Comparison of ENCODE assay signal across 8 cellular contexts in the genomic region with DNA sequence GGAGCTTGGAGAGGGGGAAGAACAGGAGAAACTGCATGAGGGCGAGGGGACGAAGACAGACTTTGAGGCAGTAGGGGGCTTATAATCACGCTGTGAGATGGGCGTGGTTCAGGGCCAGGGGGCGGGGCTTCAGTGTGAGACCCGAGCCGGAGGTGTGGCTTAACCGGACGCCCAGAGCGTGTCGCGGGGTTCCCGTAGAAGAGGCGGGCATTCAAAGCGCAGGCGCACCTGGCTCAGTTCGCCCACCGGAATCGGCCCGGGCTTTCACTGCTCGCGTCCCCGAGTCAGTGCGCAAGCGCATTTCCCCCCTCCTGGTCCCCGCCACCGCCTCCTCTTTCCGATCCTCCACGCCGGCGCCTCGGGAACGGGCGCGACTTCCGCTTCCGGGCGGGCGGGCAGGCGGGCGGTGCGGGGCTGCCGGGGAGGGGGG. TPM values are rescaled to one million over a fixed set of nuclear protein-coding genes. Genes with fewer than 3 reads are reported as not detected.
DNase-seq lines count a peak whose midpoint lies in the region; ATAC-seq and TF ChIP-seq lines count a peak whose summit lies in the region.

No MANE protein-coding gene starts in this region.

- peak overlapping the region; percentile 95 for H3K4me3 ChIP-seq in OCI-LY7 (ENCODE audit: low read depth, low read length, poor library complexity, severe bottlenecking)
- H3K4me3 ChIP-seq in mucosa of rectum (ENCODE audit: low read length in 2 of 2) = peak overlapping the region; percentile 90 to 91

- no peaks in the 10 kb centered on the region for H4K20me1 ChIP-seq in OCI-LY7 (ENCODE audit: insufficient read depth, low read length)

- H2AFZ ChIP-seq in OCI-LY7 (ENCODE audit: low read length) = peak overlapping the region; percentile 54; the same call in 1 of the 2 replicates

- no peaks in the 10 kb centered on the region for H3K27me3 Mint-ChIP-seq in IgD-negative memory B cell

- CTCF ChIA-PET in OCI-LY7 (lab: Charles Lee; ENCODE audit: unreplicated experiment) = no interaction called here

- peak overlapping the region; percentile 63 to 68 for H3K9ac ChIP-seq in mucosa of rectum (ENCODE audit: low read depth in 1 of 2, low read length in 2 of 2)

- POLR2A ChIA-PET in OCI-LY7 (lab: Charles Lee) = no interaction called here

- H3K36me3 ChIP-seq in OCI-LY7 (ENCODE audit: insufficient read depth, low read length) (peaks cover 27% of the 10 kb centered on the region), mucosa of rectum (ENCODE audit: control insufficient read depth in 2 of 2, insufficient read depth in 2 of 2, low read length in 2 of 2) (peaks cover 0 to 8% of the 10 kb centered on the region in 2 donors)

- no peaks in the 10 kb centered on the region for H3K9me2 ChIP-seq in OCI-LY7 (ENCODE audit: insufficient read depth, low read length)

- peak overlapping the region; percentile 99 for H3K4me2 ChIP-seq in OCI-LY7 (ENCODE audit: low read length)

- no peaks in the 10 kb centered on the region for H3K36me3 Mint-ChIP-seq in IgD-negative memory B cell

- no peaks in the 10 kb centered on the region for H3K27me3 ChIP-seq in mucosa of rectum (ENCODE audit: control insufficient read depth in 2 of 2, insufficient read depth in 2 of 2, low read length in 2 of 2)

- no peaks in the 10 kb centered on the region for H3K9me3 ChIP-seq in OCI-LY7 (ENCODE audit: low read length)
- H3K9me3 ChIP-seq in mucosa of rectum (ENCODE audit: control insufficient read depth in 2 of 2, low read length in 2 of 2) = no peaks in the 10 kb centered on the region

- H3K4me1 Mint-ChIP-seq in IgD-negative memory B cell = peaks cover 17 to 40% (median 33%) of the 10 kb centered on the region in 3 donors

- peaks cover 20% of the 10 kb centered on the region for H3K79me2 ChIP-seq in OCI-LY7 (ENCODE audit: insufficient read depth, low read depth, low read length)

- H3K27ac ChIP-seq in OCI-LY7 (ENCODE audit: low read depth, low read length, poor library complexity, severe bottlenecking) = peak overlapping the region; percentile 97
- peak overlapping the region; percentile 93 for H3K27ac ChIP-seq in epithelial cell of prostate
- peak overlapping the region; percentile 92 to 93 for H3K27ac ChIP-seq in mucosa of rectum (ENCODE audit: low read depth in 2 of 2, low read length in 2 of 2)

- ATAC-seq in GM21576 (IDR thresholded peaks at IDR 0.05; ENCODE audit: unreplicated experiment) = peak; percentile 68

- H3K27ac Mint-ChIP-seq in IgD-negative memory B cell = peak overlapping the region; percentile 91 to 93 (median 92)

- no TSS peak for BruUV-seq in OCI-LY7 (replicated peaks; lab: Mats Ljungman, UMichigan)

- no peaks in the 10 kb centered on the region for H3K9me3 Mint-ChIP-seq in IgD-negative memory B cell

- intact Hi-C loops in OCI-LY7 (cut with micrococcal nuclease; ENCODE audit: unreplicated experiment) = no loop called here

- DNase-seq in DMS114 treated with DMSO at 0.1 percent for 48 hours (lab: John Stamatoyannopoulos, UW; ENCODE audit: unreplicated experiment) (peak; percentile 95), OCI-LY7 (ENCODE audit: low spot score) (peak; percentile 98), activated T-cell treated with anti-CD3 and anti-CD28 coated beads for 24 hours (ENCODE audit: low read depth) (peak; percentile 99), epithelial cell of prostate (ENCODE audit: low read depth, low spot score) (peak; percentile 64)
- peak; percentile 98 for DNase-seq in stimulated activated CD8-positive, alpha-beta memory T cell treated with anti-CD3 and anti-CD28 coated beads, Interleukin-4, amount 100 ng/mL, for 24 hours (ENCODE audit: low read depth)

- TF ChIP-seq CTCF in OCI-LY7 (conservative IDR thresholded peaks at IDR 0.05; ENCODE audit: low read length) = no peak

- H3K4me1 ChIP-seq in OCI-LY7 (ENCODE audit: insufficient read depth, low read length, poor library complexity, severe bottlenecking) = peaks cover 37% of the 10 kb centered on the region
- H3K4me1 ChIP-seq in mucosa of rectum (ENCODE audit: control insufficient read depth in 2 of 2, insufficient read depth in 2 of 2, low read length in 2 of 2) = peaks cover 24 to 28% of the 10 kb centered on the region in 2 donors

- peak overlapping the region; percentile 85 to 96 (median 90) for H3K4me3 Mint-ChIP-seq in IgD-negative memory B cell

RNA-seq across cellular contexts. Expression of a gene that starts 0.2 kb away (rescaled TPM):
- 0.36 TPM for polyA plus RNA-seq in IgD-negative memory B cell
- total RNA-seq in OCI-LY7 (2014; rRNA removed; shearing (Covaris generic)) = 2.1 and 3.0 TPM in 2 replicates
- total RNA-seq in OCI-LY7 (2022) = 11.3 and 13.0 TPM in 2 replicates

RNA-seq across cellular contexts. Expression of a gene that starts 5.1 kb away (rescaled TPM):
- 49.6 TPM for polyA plus RNA-seq in IgD-negative memory B cell
- total RNA-seq in OCI-LY7 (2014; rRNA removed; shearing (Covaris generic)) = 14.5 and 21.6 TPM in 2 replicates
- 9.2 and 12.3 TPM in 2 replicates for total RNA-seq in OCI-LY7 (2022)

RNA-seq across cellular contexts. Expression of a gene that starts 5.9 kb away (rescaled TPM):
- 3.1 TPM for polyA plus RNA-seq in IgD-negative memory B cell
- total RNA-seq in OCI-LY7 (2014; rRNA removed; shearing (Covaris generic)) = 6.0 and 6.8 TPM in 2 replicates
- 17.1 and 18.0 TPM in 2 replicates for total RNA-seq in OCI-LY7 (2022)

RNA-seq across cellular contexts. Expression of a gene that starts 19.1 kb away (rescaled TPM):
- polyA plus RNA-seq in IgD-negative memory B cell = 2.4 TPM
- total RNA-seq in OCI-LY7 (2014; rRNA removed; shearing (Covaris generic)) = 3.4 and 6.6 TPM in 2 replicates
- total RNA-seq in OCI-LY7 (2022) = 4.0 and 5.4 TPM in 2 replicates

RNA-seq across cellular contexts. Expression of a gene that starts 24.6 kb away (rescaled TPM):
- 0.79 TPM for polyA plus RNA-seq in IgD-negative memory B cell
- total RNA-seq in OCI-LY7 (2014; rRNA removed; shearing (Covaris generic)) = 4.1 and 6.1 TPM in 2 replicates
- 11.1 and 11.6 TPM in 2 replicates for total RNA-seq in OCI-LY7 (2022)

Comparison
In these comparisons a context has a peak if more than half of its experiments do, and no peak if none do; other contexts are left out.
1. Peak in every context shown above with its lines: DNase-seq, ATAC-seq, H3K4me3 ChIP-seq and H3K27ac ChIP-seq.